Comparison of ENCODE assay signal across 12 cellular contexts in the genomic region with DNA sequence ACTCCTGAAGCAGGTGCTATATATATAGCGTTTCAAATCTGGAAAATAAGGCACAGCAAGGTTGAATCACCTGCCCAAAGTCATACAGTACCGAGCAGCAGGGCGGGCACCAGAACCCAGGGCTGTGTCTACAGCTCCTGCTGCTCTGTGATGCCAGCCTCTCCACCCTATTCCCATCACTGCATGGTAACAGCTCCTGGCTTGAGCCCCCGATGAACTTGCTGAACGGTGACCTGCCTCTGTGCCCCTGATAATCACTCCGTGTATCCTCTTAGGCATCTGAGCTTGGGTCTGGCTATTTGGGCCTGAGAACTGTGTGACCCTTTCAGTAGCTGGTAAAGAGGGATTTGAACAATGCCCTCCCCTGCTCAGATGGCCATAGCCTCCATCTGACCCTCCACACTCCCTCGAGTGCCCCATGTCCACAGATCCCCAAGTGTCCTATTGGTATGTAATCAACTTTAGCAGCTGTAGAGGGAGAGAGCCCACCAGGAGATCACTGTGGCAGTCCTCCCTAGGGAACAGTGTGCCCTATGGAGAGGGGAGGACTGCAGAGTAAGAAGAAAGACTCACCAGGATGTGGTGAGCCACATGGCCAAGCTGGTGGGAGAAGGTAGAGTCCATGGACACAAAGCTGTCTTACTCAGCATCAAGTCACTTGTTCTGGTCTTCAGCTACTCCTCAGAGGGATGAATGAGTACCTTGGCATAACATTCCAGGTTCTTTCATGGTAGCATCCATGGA. TPM values are rescaled to one million over a fixed set of nuclear protein-coding genes. Genes with fewer than 3 reads are reported as not detected.
DNase-seq lines count a peak whose midpoint lies in the region; ATAC-seq and TF ChIP-seq lines count a peak whose summit lies in the region.
"Had no signal": no experiment of that assay in that cellular context is flagged by ENCODE, and none has a peak within 500 bp of the region (broad histone marks: within the 10 kb centered on the region; RNA-seq: fewer than 3 reads in every experiment).

No MANE protein-coding gene starts in this region.

- no peak overlapping the region for H3K9ac ChIP-seq in colonic mucosa (ENCODE audit: low read depth in 2 of 2, low read length in 2 of 2)

- H3K9me3 ChIP-seq in colonic mucosa, result no peaks in the 10 kb centered on the region

- H3K27ac ChIP-seq in colonic mucosa, result no peak overlapping the region

- peaks cover 9% of the 10 kb centered on the region for H3K4me1 ChIP-seq in colonic mucosa

- DNase-seq in D341Med (ENCODE audit: low spot score), result peak; percentile 15
- DNase-seq in LHCN-M2 (ENCODE audit: low read depth), result peak; percentile 91
- peak; percentile 13 for DNase-seq in colonic mucosa
- no peak for DNase-seq in NCI-H146 treated with DMSO at 0.1 percent for 48 hours (lab: John Stamatoyannopoulos, UW; ENCODE audit: unreplicated experiment)
- no peak for DNase-seq in activated T-cell treated with anti-CD3 and anti-CD28 coated beads, Interleukin-2, amount 50 U/mL, for 48 hours
- no peak for DNase-seq in left colon
- DNase-seq in activated gamma-delta T cell (lab: John Stamatoyannopoulos, UW), result no peak
- DNase-seq: activated naive CD4-positive, alpha-beta T cell treated with anti-CD3 and anti-CD28 coated beads, Interleukin-2, amount 10 ng/mL, durations not matched to agents 7 days and 5 days; NCI-H1694; stimulated activated CD4-positive, alpha-beta T cell treated with anti-CD3 and anti-CD28 coated beads, Interleukin-2, amount 100 ng/mL, for 48 hours had no signal

- intact Hi-C loops in colonic mucosa (cut with DNase I), result no loop called here
- intact Hi-C loops in left colon (cut with DNase I, micrococcal nuclease), result no loop called here

- H3K4me3 Mint-ChIP-seq in nephron, result peak overlapping the region in 2 of 3 experiments; percentile 29 to 68
- H3K4me3 Mint-ChIP-seq: activated naive CD4-positive, alpha-beta T cell treated with anti-CD3 and anti-CD28 coated beads, Interleukin-2, amount 10 ng/mL, durations not matched to agents 7 days and 5 days had no signal

- ATAC-seq in left colon, result no peak

- no peaks in the 10 kb centered on the region for H3K36me3 Mint-ChIP-seq in nephron (ENCODE audit: low read depth)
- H3K36me3 Mint-ChIP-seq: activated naive CD4-positive, alpha-beta T cell treated with anti-CD3 and anti-CD28 coated beads, Interleukin-2, amount 10 ng/mL, durations not matched to agents 7 days and 5 days had no signal

- H3K27me3 Mint-ChIP-seq in nephron (ENCODE audit: low read depth), result peaks cover 51% of the 10 kb centered on the region

- TF ChIP-seq CTCF in colonic mucosa (IDR thresholded peaks at IDR 0.05) (no peak), nephron (IDR thresholded peaks at IDR 0.05; ENCODE audit: unreplicated experiment in 3 of 3) (no peak)

- H3K4me1 Mint-ChIP-seq in nephron, result no peaks in the 10 kb centered on the region
- H3K4me1 Mint-ChIP-seq: activated naive CD4-positive, alpha-beta T cell treated with anti-CD3 and anti-CD28 coated beads, Interleukin-2, amount 10 ng/mL, durations not matched to agents 7 days and 5 days had no signal

- H3K4me3 ChIP-seq in colonic mucosa, result no peak overlapping the region

- H3K9me3 Mint-ChIP-seq in nephron, result no peaks in the 10 kb centered on the region
- H3K9me3 Mint-ChIP-seq: activated naive CD4-positive, alpha-beta T cell treated with anti-CD3 and anti-CD28 coated beads, Interleukin-2, amount 10 ng/mL, durations not matched to agents 7 days and 5 days; stimulated activated naive CD8-positive, alpha-beta T cell treated with anti-CD3 and anti-CD28 coated beads, Interleukin-15, Interleukin-2, amounts not matched to agents 100 ng/mL and 50 ng/mL, for 24 hours had no signal

- H3K36me3 ChIP-seq in colonic mucosa, result no peaks in the 10 kb centered on the region

- H3K27ac Mint-ChIP-seq in nephron, result no peak overlapping the region
- H3K27ac Mint-ChIP-seq: activated naive CD4-positive, alpha-beta T cell treated with anti-CD3 and anti-CD28 coated beads, Interleukin-2, amount 10 ng/mL, durations not matched to agents 7 days and 5 days; stimulated activated naive CD8-positive, alpha-beta T cell treated with anti-CD3 and anti-CD28 coated beads, Interleukin-15, Interleukin-2, amounts not matched to agents 100 ng/mL and 50 ng/mL, for 24 hours had no signal

- H3K27me3 ChIP-seq in colonic mucosa, result no peaks in the 10 kb centered on the region

RNA-seq across cellular contexts. Expression of gene ARHGAP22, which starts 1.1 kb away (rescaled TPM):
- total RNA-seq in LHCN-M2 (2014; rRNA removed) (255 and 312 TPM in 2 replicates), colonic mucosa (1 to 10 TPM in 1 of 2 donors, under 1 TPM in 1; 0.86 to 1.6 TPM), left colon (1 to 10 TPM; 1.9 to 2.9 TPM)
- 102 TPM for polyA plus RNA-seq in LHCN-M2 (2012)

Comparison
In these comparisons a context has a peak if more than half of its experiments do, and no peak if none do; other contexts are left out.
1. DNase-seq: peak in D341Med (single experiment), LHCN-M2 (single experiment) and colonic mucosa (single experiment); none in NCI-H146 treated with DMSO at 0.1 percent for 48 hours (single experiment), activated T-cell treated with anti-CD3 and anti-CD28 coated beads, Interleukin-2, amount 50 U/mL, for 48 hours (0 of 2), left colon (0 of 2) and activated gamma-delta T cell (single experiment).
2. RNA of gene ARHGAP22, which starts 1.1 kb away (total RNA-seq): 255 to 312 TPM in LHCN-M2; 1.9 to 2.9 TPM in left colon and 0.86 to 1.6 TPM in colonic mucosa; every median in the first group is over 10 times any median in the second.